Comparison of ENCODE assay signal across 10 cellular contexts in the genomic region with DNA sequence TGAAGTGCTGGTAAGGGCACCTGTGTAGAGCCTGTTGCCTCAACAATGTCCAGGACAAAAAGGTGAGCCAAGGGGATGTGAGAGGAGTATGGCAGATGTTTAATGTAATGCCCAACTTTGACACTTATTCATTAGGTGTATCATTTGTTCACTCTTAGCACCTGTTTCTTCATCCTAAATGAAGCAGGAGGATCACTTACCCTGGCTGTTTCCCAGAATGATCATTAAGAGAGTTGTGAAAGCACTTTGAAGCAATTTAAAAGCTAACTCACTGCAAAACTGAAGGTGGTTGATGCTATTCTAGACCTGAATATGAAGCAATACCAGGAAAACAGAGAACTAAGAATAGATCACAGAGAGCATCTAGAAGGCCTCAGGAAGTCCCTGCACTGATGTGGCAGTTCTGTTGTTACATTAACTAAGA. TPM values are rescaled to one million over a fixed set of nuclear protein-coding genes. Genes with fewer than 3 reads are reported as not detected.
A peak's percentile ranks its signal among the peaks of the same experiment; 100 is the strongest.
DNase-seq lines count a peak whose midpoint lies in the region; ATAC-seq and TF ChIP-seq lines count a peak whose summit lies in the region.
"Had no signal": no experiment of that assay in that cellular context is flagged by ENCODE, and none has a peak within 500 bp of the region (broad histone marks: within the 10 kb centered on the region; RNA-seq: fewer than 3 reads in every experiment).

No MANE protein-coding gene starts in this region.

- H3K27ac ChIP-seq in upper lobe of right lung (no peak overlapping the region), dorsolateral prefrontal cortex (no peak overlapping the region)
- H3K27ac ChIP-seq: WERI-Rb-1 had no signal

- H3K9me3 Mint-ChIP-seq in activated T-cell treated with anti-CD3 and anti-CD28 coated beads, Interleukin-2, amount 50 U/mL, for 72 hours = peaks cover 10% of the 10 kb centered on the region in 2 donors

- ATAC-seq in activated T-cell treated with anti-CD3 and anti-CD28 coated beads, Interleukin-2, amount 50 U/mL, for 72 hours (replicated peaks in 1 of 2) = peak; percentile 69 to 76
- peak; percentile 83 for ATAC-seq in HG02798 (IDR thresholded peaks at IDR 0.05; ENCODE audit: poor library complexity, unreplicated experiment)
- peak; percentile 32 for ATAC-seq in upper lobe of right lung
- ATAC-seq: HepG2 had no signal

- DNase-seq in activated T-cell treated with anti-CD3 and anti-CD28 coated beads, Interleukin-2, amount 50 U/mL, for 72 hours = peak in 1 of 2 donors; percentile 10
- DNase-seq in activated T-cell treated with anti-CD3 and anti-CD28 coated beads for 4 hours (no peak), NCI-H69 (lab: John Stamatoyannopoulos, UW) (peak; percentile 6), upper lobe of right lung (no peak), dorsolateral prefrontal cortex (no peak), DMS53 treated with DMSO at 0.1 percent for 48 hours (lab: John Stamatoyannopoulos, UW; ENCODE audit: unreplicated experiment) (no peak), NCI-H345 treated with DMSO at 0.1 percent for 48 hours (lab: John Stamatoyannopoulos, UW; ENCODE audit: unreplicated experiment) (no peak)
- DNase-seq: WERI-Rb-1 had no signal

- peaks cover 0 to 11% of the 10 kb centered on the region in 2 donors for H3K36me3 Mint-ChIP-seq in activated T-cell treated with anti-CD3 and anti-CD28 coated beads, Interleukin-2, amount 50 U/mL, for 72 hours (ENCODE audit: insufficient read depth in 2 of 2)

- no peaks in the 10 kb centered on the region for H3K9me3 ChIP-seq in upper lobe of right lung

- no peak overlapping the region for H3K4me3 ChIP-seq in upper lobe of right lung
- no peak overlapping the region for H3K4me3 ChIP-seq in dorsolateral prefrontal cortex

- no peaks in the 10 kb centered on the region for H3K36me3 ChIP-seq in upper lobe of right lung
- H3K36me3 ChIP-seq: WERI-Rb-1 had no signal

- H3K4me3 Mint-ChIP-seq in activated T-cell treated with anti-CD3 and anti-CD28 coated beads, Interleukin-2, amount 50 U/mL, for 72 hours = peak overlapping the region; percentile 55 to 69

- peaks cover 61% of the 10 kb centered on the region for H3K4me1 Mint-ChIP-seq in activated T-cell treated with anti-CD3 and anti-CD28 coated beads, Interleukin-2, amount 50 U/mL, for 72 hours (ENCODE audit: low read depth)

- intact Hi-C loops in upper lobe of right lung (cut with DNase I) (no loop called here), dorsolateral prefrontal cortex (cut with DNase I) (no loop called here)

- H3K4me1 ChIP-seq in upper lobe of right lung = no peaks in the 10 kb centered on the region

- TF ChIP-seq CTCF in upper lobe of right lung (IDR thresholded peaks at IDR 0.05) (no peak), dorsolateral prefrontal cortex (IDR thresholded peaks at IDR 0.05 in 54 of 56, conservative IDR thresholded peaks at IDR 0.05 in 2 of 56; ENCODE audit: low read depth in 1 of 56, partially characterized antibody in 56 of 56) (no peak)

- H3K27me3 ChIP-seq in upper lobe of right lung = no peaks in the 10 kb centered on the region
- H3K27me3 ChIP-seq in dorsolateral prefrontal cortex = no peaks in the 10 kb centered on the region

- no peaks in the 10 kb centered on the region for H3K27me3 Mint-ChIP-seq in activated T-cell treated with anti-CD3 and anti-CD28 coated beads, Interleukin-2, amount 50 U/mL, for 72 hours (ENCODE audit: low read depth)

- H3K27ac Mint-ChIP-seq in activated T-cell treated with anti-CD3 and anti-CD28 coated beads, Interleukin-2, amount 50 U/mL, for 72 hours = peak overlapping the region; percentile 92

RNA-seq across cellular contexts. Expression of a gene that starts 3.4 kb away (rescaled TPM):
- 1 to 10 TPM; 1.9 TPM for total RNA-seq in activated T-cell treated with anti-CD3 and anti-CD28 coated beads, Interleukin-2, amount 50 U/mL, for 72 hours
- total RNA-seq in upper lobe of right lung = 0.26 TPM
- total RNA-seq in dorsolateral prefrontal cortex = 1 to 10 TPM in 6 of 120 experiments, under 1 TPM in 36, not detected in 78; 0.14 to 1.8 (median 0.36) TPM
- total RNA-seq: HepG2 had no signal

Comparison
In these comparisons a context has a peak if more than half of its experiments do, and no peak if none do; other contexts are left out.
1. ATAC-seq: peak in every context shown above with its lines; median percentile 83 in HG02798; 72 in activated T-cell treated with anti-CD3 and anti-CD28 coated beads, Interleukin-2, amount 50 U/mL, for 72 hours; 32 in upper lobe of right lung.